ENCODE assay signal across 9 cellular contexts in genomic region chr12:45988259-45988658, GRCh38. TPM values are rescaled to one million over a fixed set of nuclear protein-coding genes. Genes with fewer than 3 reads are reported as not detected.
DNase-seq lines count a peak whose midpoint lies in the region; ATAC-seq and TF ChIP-seq lines count a peak whose summit lies in the region.
"Had no signal": no experiment of that assay in that cellular context is flagged by ENCODE, and none has a peak within 500 bp of the region (broad histone marks: within the 10 kb centered on the region; RNA-seq: fewer than 3 reads in every experiment).

No MANE protein-coding gene starts in this region.

- peak overlapping the region in 1 of 2 donors; percentile 98 for H3K27ac Mint-ChIP-seq in effector memory CD8-positive, alpha-beta T cell
- peak overlapping the region; percentile 98 for H3K27ac Mint-ChIP-seq in osteocyte (ENCODE audit: unreplicated experiment)

- DNase-seq in GM06990 (ENCODE audit: extremely low read depth, insufficient read length) = no peak
- DNase-seq in MM.1S = no peak
- no peak for DNase-seq in effector memory CD8-positive, alpha-beta T cell
- DNase-seq in osteocyte (ENCODE audit: extremely low spot score, unreplicated experiment) = no peak
- DNase-seq in GOT3 (lab: John Stamatoyannopoulos, UW) = no peak
- DNase-seq in germinal center (ENCODE audit: low spot score) = no peak
- DNase-seq: activated CD4-positive, alpha-beta T cell treated with anti-CD3 and anti-CD28 coated beads, Interleukin-2, amount 50 U/mL, for 48 hours; NCI-H1105 treated with DMSO at 0.1 percent for 48 hours had no signal

- peak overlapping the region; percentile 89 for H3K4me3 ChIP-seq in GM06990 (replicated peaks; ENCODE audit: low read depth, low read length)
- peak overlapping the region; percentile 93 for H3K4me3 ChIP-seq in MM.1S (ENCODE audit: low read length)

- H2AFZ ChIP-seq in MM.1S (ENCODE audit: low read length) = no peak overlapping the region

- H3K79me2 ChIP-seq in MM.1S (ENCODE audit: low read length) = peaks cover 71% of the 10 kb centered on the region

- no peaks in the 10 kb centered on the region for H3K27me3 Mint-ChIP-seq in effector memory CD8-positive, alpha-beta T cell
- H3K27me3 Mint-ChIP-seq in osteocyte (ENCODE audit: unreplicated experiment) = no peaks in the 10 kb centered on the region

- H3K27me3 ChIP-seq in GM06990 (replicated peaks; ENCODE audit: control insufficient read depth, insufficient read depth, low read length) (no peaks in the 10 kb centered on the region), MM.1S (replicated peaks; ENCODE audit: insufficient read depth, low read length) (no peaks in the 10 kb centered on the region)

- peaks cover 47% of the 10 kb centered on the region for H3K4me1 ChIP-seq in MM.1S (ENCODE audit: low read length)

- no peaks in the 10 kb centered on the region for H3K9me3 ChIP-seq in MM.1S (replicated peaks; ENCODE audit: insufficient read depth, low read length)

- H3K9ac ChIP-seq in MM.1S (ENCODE audit: low read length) = peak overlapping the region; percentile 95; the same call in 1 of the 2 replicates

- peak overlapping the region; percentile 86 to 96 for H3K4me3 Mint-ChIP-seq in effector memory CD8-positive, alpha-beta T cell
- peak overlapping the region; percentile 90 for H3K4me3 Mint-ChIP-seq in osteocyte (ENCODE audit: unreplicated experiment)

- no peak for ATAC-seq in effector memory CD8-positive, alpha-beta T cell (replicated peaks)
- no peak for ATAC-seq in GM18517 (IDR thresholded peaks at IDR 0.05; ENCODE audit: unreplicated experiment)

- H3K36me3 ChIP-seq in GM06990 (ENCODE audit: control insufficient read depth, insufficient read depth, low read length) = no peaks in the 10 kb centered on the region; the same call in 1 of the 2 replicates
- no peaks in the 10 kb centered on the region for H3K36me3 ChIP-seq in MM.1S (replicated peaks; ENCODE audit: insufficient read depth, low read length)

- no peaks in the 10 kb centered on the region for H3K9me3 Mint-ChIP-seq in effector memory CD8-positive, alpha-beta T cell
- peaks cover 4% of the 10 kb centered on the region for H3K9me3 Mint-ChIP-seq in osteocyte (ENCODE audit: unreplicated experiment)

- peaks cover 37% of the 10 kb centered on the region for H3F3A ChIP-seq in MM.1S (ENCODE audit: insufficient read depth, low read length)

- peak overlapping the region; percentile 82 for H3K4me2 ChIP-seq in MM.1S (ENCODE audit: low read depth, low read length)

- TF ChIP-seq CTCF in GM06990 (IDR thresholded peaks at IDR 0.05; ENCODE audit: insufficient read depth, low read length, poor library complexity, severe bottlenecking) (no peak), MM.1S (IDR thresholded peaks at IDR 0.05; ENCODE audit: low read length) (no peak), osteocyte (IDR thresholded peaks at IDR 0.05) (no peak)

- H3K9me2 ChIP-seq in MM.1S (replicated peaks; ENCODE audit: insufficient read depth, low read length) = no peaks in the 10 kb centered on the region

- H4K20me1 ChIP-seq in MM.1S (ENCODE audit: insufficient read depth, low read length) = peaks cover 37% of the 10 kb centered on the region

- no peak overlapping the region for H3K27ac ChIP-seq in MM.1S (ENCODE audit: low read length)

- peaks cover 52 to 65% of the 10 kb centered on the region in 2 donors for H3K4me1 Mint-ChIP-seq in effector memory CD8-positive, alpha-beta T cell (ENCODE audit: low read depth in 2 of 2)
- H3K4me1 Mint-ChIP-seq in osteocyte (ENCODE audit: unreplicated experiment) = peaks cover 61% of the 10 kb centered on the region

- peaks cover 52% of the 10 kb centered on the region for H3K36me3 Mint-ChIP-seq in effector memory CD8-positive, alpha-beta T cell (ENCODE audit: insufficient read depth)
- H3K36me3 Mint-ChIP-seq in osteocyte (ENCODE audit: unreplicated experiment) = peaks cover 19% of the 10 kb centered on the region

RNA-seq across cellular contexts. Expression of gene SCAF11, which starts 2.1 kb away (rescaled TPM):
- 128 and 129 TPM in 2 replicates for total RNA-seq in osteocyte
